In genomic region chr13:32031025-32031814, GRCh38 we compare ENCODE assay signal across 8 cellular contexts. TPM values are rescaled to one million over a fixed set of nuclear protein-coding genes. Genes with fewer than 3 reads are reported as not detected.
A peak's percentile ranks its signal among the peaks of the same experiment; 100 is the strongest.
DNase-seq lines count a peak whose midpoint lies in the region; ATAC-seq and TF ChIP-seq lines count a peak whose summit lies in the region.

Gene FRY (plus strand): TSS chr13:32031774. CDS start chr13:32031796, 22 bp downstream.

- peak within 1 kb of the TSS; percentile 82 for H3K4me3 Mint-ChIP-seq in activated CD4-positive, alpha-beta memory T cell treated with anti-CD3 and anti-CD28 coated beads, Interleukin-2, amount 10 ng/mL, durations not matched to agents 7 days and 5 days

- peak within 1 kb of the TSS; percentile 68 for H3K4me3 ChIP-seq in AG04449 (ENCODE audit: low read depth, low read length)
- peak within 1 kb of the TSS; percentile 58 for H3K4me3 ChIP-seq in lung

- peaks cover 25% of the 10 kb centered on the region for H3K4me1 Mint-ChIP-seq in activated CD4-positive, alpha-beta memory T cell treated with anti-CD3 and anti-CD28 coated beads, Interleukin-2, amount 10 ng/mL, durations not matched to agents 7 days and 5 days

- no peaks in the 10 kb centered on the region for H3K9me3 Mint-ChIP-seq in activated CD4-positive, alpha-beta memory T cell treated with anti-CD3 and anti-CD28 coated beads, Interleukin-2, amount 10 ng/mL, durations not matched to agents 7 days and 5 days

- ATAC-seq in GM18861 (IDR thresholded peaks at IDR 0.05; ENCODE audit: unreplicated experiment) (peak; percentile 71), HG03066 (IDR thresholded peaks at IDR 0.05; ENCODE audit: low read depth, unreplicated experiment) (peak; percentile 81), lung (ENCODE audit: insufficient read depth, low FRiP score) (peak; percentile 82)

- H3K27ac Mint-ChIP-seq in activated CD4-positive, alpha-beta memory T cell treated with anti-CD3 and anti-CD28 coated beads, Interleukin-2, amount 10 ng/mL, durations not matched to agents 7 days and 5 days = peak within 1 kb of the TSS; percentile 53

- CTCF ChIA-PET in AG04449 (lab: Yijun Ruan, JAX) = interaction anchor here (1.1 to 1.5 kb wide), 5 partner anchors 8 to 135 kb away, joined by 3 to 5 read pairs (median 3); no protein-coding TSS in a partner anchor
- CTCF ChIA-PET in activated CD4-positive, alpha-beta memory T cell treated with anti-CD3 and anti-CD28 coated beads, Interleukin-2, amount 10 ng/mL, durations not matched to agents 7 days and 5 days (lab: Charles Lee) = interaction anchor here (1.1 to 1.8 kb wide), 3 partner anchors 8 to 121 kb away, joined by 3 to 8 read pairs (median 5); no protein-coding TSS in a partner anchor

- peaks cover 9% of the 10 kb centered on the region for H3K27me3 Mint-ChIP-seq in activated CD4-positive, alpha-beta memory T cell treated with anti-CD3 and anti-CD28 coated beads, Interleukin-2, amount 10 ng/mL, durations not matched to agents 7 days and 5 days

- no peaks in the 10 kb centered on the region for H3K27me3 ChIP-seq in lung (ENCODE audit: control insufficient read depth, insufficient read depth)

- H3K9me3 ChIP-seq in lung (ENCODE audit: control insufficient read depth in 2 of 2, insufficient read depth in 1 of 2, low read length in 1 of 2) = no peaks in the 10 kb centered on the region

- 1% methylated on average over 54 to 59 of the region's 59 CpGs for WGBS in lung, 2 donors

- H3K36me3 Mint-ChIP-seq in activated CD4-positive, alpha-beta memory T cell treated with anti-CD3 and anti-CD28 coated beads, Interleukin-2, amount 10 ng/mL, durations not matched to agents 7 days and 5 days (ENCODE audit: low read depth) = peaks cover 5% of the 10 kb centered on the region

- peak within 1 kb of the TSS; percentile 38 to 65 for H3K27ac ChIP-seq in lung (ENCODE audit: low read depth in 1 of 2, low read length in 1 of 2)

- TF ChIP-seq CTCF in AG04449 (IDR thresholded peaks at IDR 0.05; ENCODE audit: insufficient read depth, low read length, missing control alignments) (peak; percentile 14), lung (IDR thresholded peaks at IDR 0.05; ENCODE audit: control extremely low read depth, extremely low read depth) (no peak)

- POLR2A ChIA-PET in AG04449 (lab: Yijun Ruan, JAX) = no interaction called here
- POLR2A ChIA-PET in activated CD4-positive, alpha-beta memory T cell treated with anti-CD3 and anti-CD28 coated beads, Interleukin-2, amount 10 ng/mL, durations not matched to agents 7 days and 5 days (lab: Charles Lee) = interaction anchor here (0.5 to 3.0 kb wide), 5 partner anchors 10 to 284 kb away, joined by 3 to 11 read pairs (median 3); partner anchors contain the start of genes BRCA2 and ZAR1L

- H3K4me1 ChIP-seq in lung (ENCODE audit: control insufficient read depth in 2 of 2, insufficient read depth in 2 of 2, low read length in 2 of 2) = peaks cover 2 to 11% of the 10 kb centered on the region in 2 donors

- no peak for DNase-seq in AG04449 (ENCODE audit: low read depth, low spot score)
- peak; percentile 49 for DNase-seq in NCI-H510A treated with DMSO at 0.1 percent for 48 hours (lab: John Stamatoyannopoulos, UW)
- peak; percentile 56 for DNase-seq in activated CD4-positive, alpha-beta memory T cell treated with anti-CD3 and anti-CD28 coated beads, Interleukin-2, amount 10 ng/mL, durations not matched to agents 7 days and 5 days
- peak; percentile 7 for DNase-seq in effector CD4-positive, alpha-beta T cell
- DNase-seq in lung (ENCODE audit: low spot score) = peak; percentile 51
- peak in 2 of 3 experiments; percentile 6 to 22 for DNase-seq in stimulated activated CD4-positive, alpha-beta T cell treated with anti-CD3 and anti-CD28 coated beads, TNF-alpha, amount 100 ng/mL, for 4 hours (ENCODE audit: low read depth in 3 of 3)

- H3K36me3 ChIP-seq in lung (ENCODE audit: control insufficient read depth in 2 of 2, insufficient read depth in 2 of 2, low read length in 2 of 2) = no peaks in the 10 kb centered on the region

RNA-seq across cellular contexts. Expression of gene FRY, which starts in this region (rescaled TPM):
- 10 to 100 TPM; 13.1 to 13.8 TPM for total RNA-seq in activated CD4-positive, alpha-beta memory T cell treated with anti-CD3 and anti-CD28 coated beads, Interleukin-2, amount 10 ng/mL, durations not matched to agents 7 days and 5 days
- 10 to 100 TPM; 68.1 to 79.6 TPM for total RNA-seq in lung
- polyA plus RNA-seq in lung = 10 to 100 TPM in 1 of 2 donors, 1 to 10 TPM in 1; 7.4 to 19.7 TPM

Comparison
In these comparisons a context has a peak if more than half of its experiments do, and no peak if none do; other contexts are left out.
1. RNA of gene FRY (total RNA-seq): 68.1 to 79.6 TPM in lung; 13.1 to 13.8 TPM in activated CD4-positive, alpha-beta memory T cell treated with anti-CD3 and anti-CD28 coated beads, Interleukin-2, amount 10 ng/mL, durations not matched to agents 7 days and 5 days; every median in the first group is over 4 times any median in the second.
2. Peak in every context shown above with its lines, with median percentiles within 50 percentile points of each other: ATAC-seq.